In the genomic region with DNA sequence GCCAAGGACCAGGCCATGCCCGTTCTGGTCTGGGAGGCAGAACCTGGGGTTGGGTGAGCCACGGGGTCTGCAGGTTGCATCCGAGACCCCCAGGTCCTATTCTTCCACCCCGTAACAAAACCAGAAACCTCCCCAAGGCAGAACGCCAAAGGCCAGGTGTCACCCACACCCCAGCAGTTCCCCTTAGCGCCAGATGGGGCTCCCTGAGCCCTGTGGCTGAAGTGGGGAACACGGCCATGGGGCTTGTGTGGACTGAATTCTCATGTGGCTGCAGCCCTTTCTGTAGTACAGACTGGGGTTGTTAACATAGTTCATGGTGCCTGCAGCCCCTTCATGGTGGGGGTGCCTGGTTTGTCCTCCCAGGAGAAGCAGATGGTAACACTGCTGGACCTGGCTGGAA, we compare ENCODE assay signal across 16 cellular contexts. TPM values are rescaled to one million over a fixed set of nuclear protein-coding genes. Genes with fewer than 3 reads are reported as not detected.
DNase-seq lines count a peak whose midpoint lies in the region; ATAC-seq and TF ChIP-seq lines count a peak whose summit lies in the region.
"Had no signal": no experiment of that assay in that cellular context is flagged by ENCODE, and none has a peak within 500 bp of the region (broad histone marks: within the 10 kb centered on the region; RNA-seq: fewer than 3 reads in every experiment).

No MANE protein-coding gene starts in this region.

- H3K27me3 ChIP-seq in DND-41 (ENCODE audit: insufficient read depth, low read length, poor library complexity), result no peaks in the 10 kb centered on the region
- no peaks in the 10 kb centered on the region for H3K27me3 ChIP-seq in H7 (ENCODE audit: control insufficient read depth, insufficient read depth, low read length)
- H3K27me3 ChIP-seq in brain microvascular endothelial cell (replicated peaks), result no peaks in the 10 kb centered on the region
- H3K27me3 ChIP-seq: sigmoid colon, testis had no signal

- H3K36me3 ChIP-seq in DND-41 (ENCODE audit: insufficient read depth, low read length) (peaks cover 47% of the 10 kb centered on the region), H7 (replicated peaks; ENCODE audit: control insufficient read depth, insufficient read depth, low read length) (peaks cover 15% of the 10 kb centered on the region), brain microvascular endothelial cell (replicated peaks) (peaks cover 59% of the 10 kb centered on the region)

- DNase-seq in DND-41, result no peak
- DNase-seq in H7, result peak; percentile 77
- DNase-seq in brain microvascular endothelial cell, result no peak
- no peak for DNase-seq in neural crest cell (ENCODE audit: low read depth, low spot score)
- no peak for DNase-seq in NCI-H524 (lab: John Stamatoyannopoulos, UW)
- DNase-seq in kidney tubule cell (ENCODE audit: low spot score), result no peak
- no peak for DNase-seq in KG1 (lab: John Stamatoyannopoulos, UW)
- DNase-seq: activated CD4-positive, alpha-beta memory T cell treated with anti-CD3 and anti-CD28 coated beads, Interleukin-2, amount 10 ng/mL, durations not matched to agents 7 days and 5 days; activated naive CD4-positive, alpha-beta T cell treated with Interleukin-2 at 50 U/mL for 16 hours; central memory CD4-positive, alpha-beta T cell; DMS79 treated with DMSO at 0.1 percent for 48 hours; NCI-H2081 treated with DMSO at 0.1 percent for 48 hours; sigmoid colon; testis had no signal

- H3K9me3 Mint-ChIP-seq in neural crest cell, result no peaks in the 10 kb centered on the region
- H3K9me3 Mint-ChIP-seq: activated CD4-positive, alpha-beta memory T cell treated with anti-CD3 and anti-CD28 coated beads, Interleukin-2, amount 10 ng/mL, durations not matched to agents 7 days and 5 days had no signal

- TF ChIP-seq CTCF in DND-41 (IDR thresholded peaks at IDR 0.05; ENCODE audit: borderline replicate concordance, extremely low read depth, low read length, poor library complexity, severe bottlenecking) (peak; percentile 30), brain microvascular endothelial cell (IDR thresholded peaks at IDR 0.05; ENCODE audit: low read depth, low read length, missing control alignments) (peak; percentile 39), neural crest cell (conservative IDR thresholded peaks at IDR 0.05) (peak; percentile 28)

- H3K4me3 ChIP-seq in DND-41 (ENCODE audit: low read depth in 1 of 2, low read length in 2 of 2), result no peak overlapping the region
- no peak overlapping the region for H3K4me3 ChIP-seq in H7 (ENCODE audit: insufficient read depth, low read depth, low read length)
- no peak overlapping the region for H3K4me3 ChIP-seq in brain microvascular endothelial cell (ENCODE audit: low read depth, low read length)
- H3K4me3 ChIP-seq: sigmoid colon, testis had no signal

- peaks cover 65% of the 10 kb centered on the region for H4K20me1 ChIP-seq in DND-41 (ENCODE audit: insufficient read depth, low read length)

- no peak overlapping the region for H3K4me2 ChIP-seq in DND-41 (ENCODE audit: insufficient read depth, low read length)

- H3K27ac ChIP-seq in DND-41 (ENCODE audit: low read length) (no peak overlapping the region), brain microvascular endothelial cell (no peak overlapping the region)
- H3K27ac ChIP-seq: sigmoid colon, testis had no signal

- no peak overlapping the region for H3K4me3 Mint-ChIP-seq in neural crest cell
- H3K4me3 Mint-ChIP-seq: activated CD4-positive, alpha-beta memory T cell treated with anti-CD3 and anti-CD28 coated beads, Interleukin-2, amount 10 ng/mL, durations not matched to agents 7 days and 5 days had no signal

- H3K79me2 ChIP-seq in DND-41 (ENCODE audit: insufficient read depth, low read length), result peaks cover 36% of the 10 kb centered on the region

- in situ Hi-C loops in brain microvascular endothelial cell (cut with HindIII; ENCODE audit: low pct_ligation_motif_present, low sequenced_read_pairs), result loop anchor here (25.0 kb wide), 1 partner anchor 571 kb away; a partner anchor contains a TSS

- no peaks in the 10 kb centered on the region for H3K27me3 Mint-ChIP-seq in neural crest cell (ENCODE audit: low read depth)
- H3K27me3 Mint-ChIP-seq: activated CD4-positive, alpha-beta memory T cell treated with anti-CD3 and anti-CD28 coated beads, Interleukin-2, amount 10 ng/mL, durations not matched to agents 7 days and 5 days had no signal

- ATAC-seq in DND-41 (ENCODE audit: insufficient read depth, low read depth) (no peak), GM21360 (IDR thresholded peaks at IDR 0.05; ENCODE audit: unreplicated experiment) (no peak)
- ATAC-seq: esophagus mucosa had no signal

- no peaks in the 10 kb centered on the region for H3K4me1 ChIP-seq in DND-41 (ENCODE audit: insufficient read depth, low read length)

- H3K9me3 ChIP-seq in DND-41 (ENCODE audit: insufficient read depth, low read length, severe bottlenecking), result no peaks in the 10 kb centered on the region
- H3K9me3 ChIP-seq: sigmoid colon, testis had no signal

- H3K27ac Mint-ChIP-seq in neural crest cell (ENCODE audit: unreplicated experiment), result no peak overlapping the region
- H3K27ac Mint-ChIP-seq: activated CD4-positive, alpha-beta memory T cell treated with anti-CD3 and anti-CD28 coated beads, Interleukin-2, amount 10 ng/mL, durations not matched to agents 7 days and 5 days had no signal

- no peaks in the 10 kb centered on the region for H3K36me3 Mint-ChIP-seq in neural crest cell (ENCODE audit: low read depth)

- H3K9ac ChIP-seq in DND-41 (ENCODE audit: low read depth, low read length), result no peak overlapping the region

- no peak overlapping the region for H2AFZ ChIP-seq in DND-41 (ENCODE audit: low read depth, low read length)

- no peaks in the 10 kb centered on the region for H3K4me1 Mint-ChIP-seq in neural crest cell
- H3K4me1 Mint-ChIP-seq: activated CD4-positive, alpha-beta memory T cell treated with anti-CD3 and anti-CD28 coated beads, Interleukin-2, amount 10 ng/mL, durations not matched to agents 7 days and 5 days had no signal

RNA-seq across cellular contexts. Expression of a gene that starts 10.2 kb away (rescaled TPM):
- 32.8 and 41.7 TPM in 2 replicates for total RNA-seq in H7 (2014; rRNA removed; shearing (Covaris generic))
- total RNA-seq in neural crest cell, result 112 and 119 TPM in 2 replicates

RNA-seq across cellular contexts. Expression of a gene that starts 39.7 kb away (rescaled TPM):
- 12.7 and 13.7 TPM in 2 replicates for total RNA-seq in H7 (2014; rRNA removed; shearing (Covaris generic))
- 30.3 and 35.2 TPM in 2 replicates for total RNA-seq in neural crest cell
